In genomic region chr10:12214763-12215218, GRCh38 we compare ENCODE assay signal across 8 cellular contexts. TPM values are rescaled to one million over a fixed set of nuclear protein-coding genes. Genes with fewer than 3 reads are reported as not detected.
DNase-seq lines count a peak whose midpoint lies in the region; ATAC-seq, FAIRE-seq and TF ChIP-seq lines count a peak whose summit lies in the region.

No MANE protein-coding gene starts in this region.

- H3K4me3 ChIP-seq in choroid plexus epithelial cell (ENCODE audit: low read depth, low read length) (no peak overlapping the region), mesodermal cell (ENCODE audit: extremely low read depth, insufficient read depth, low read length, poor library complexity, severe bottlenecking) (no peak overlapping the region), upper lobe of left lung (peak overlapping the region in 1 of 4 donors; percentile 32)

- H3K9me3 ChIP-seq in mesodermal cell (ENCODE audit: control insufficient read depth, low read length) (no peaks in the 10 kb centered on the region), upper lobe of left lung (no peaks in the 10 kb centered on the region)

- TF ChIP-seq CTCF in choroid plexus epithelial cell (conservative IDR thresholded peaks at IDR 0.05; ENCODE audit: low read depth, low read length) (peak; percentile 63), upper lobe of left lung (IDR thresholded peaks at IDR 0.05) (peak; percentile 31 to 59 (median 47))

- ATAC-seq in upper lobe of left lung (ENCODE audit: low FRiP score in 2 of 2) = peak in 1 of 2 donors; percentile 47
- no peak for ATAC-seq in HG03521 (IDR thresholded peaks at IDR 0.05; ENCODE audit: unreplicated experiment)

- TF ChIP-seq POLR2A in upper lobe of left lung (IDR thresholded peaks at IDR 0.05) = no peak

- DNase-seq in DMS79 treated with DMSO at 0.1 percent for 48 hours (lab: John Stamatoyannopoulos, UW) = peak; percentile 12
- no peak for DNase-seq in DMS79 (lab: John Stamatoyannopoulos, UW)
- peak; percentile 19 for DNase-seq in HTR-8/SVneo (ENCODE audit: insufficient read length, low spot score)
- peak; percentile 20 for DNase-seq in SW480 (ENCODE audit: low spot score)
- DNase-seq in choroid plexus epithelial cell (ENCODE audit: low read depth) = peak; percentile 78
- no peak for DNase-seq in upper lobe of left lung

- no peak for TF ChIP-seq EP300 in upper lobe of left lung (IDR thresholded peaks at IDR 0.05)

- H3K27ac ChIP-seq in mesodermal cell (ENCODE audit: low read depth, low read length, severe bottlenecking) (peak overlapping the region; percentile 19), upper lobe of left lung (peak overlapping the region in 3 of 4 donors; percentile 27 to 59 (median 32))

- 0 to 60% methylated on average over 1 of the region's 6 CpGs for WGBS in mesodermal cell (ENCODE audit: insufficient coverage in 2 of 2), 2 experiments
- 21 to 27% methylated on average over 6 of the region's 6 CpGs for WGBS in upper lobe of left lung, 2 donors

- H3K27me3 ChIP-seq in upper lobe of left lung = no peaks in the 10 kb centered on the region

- H3K36me3 ChIP-seq in mesodermal cell (ENCODE audit: control insufficient read depth, insufficient read depth, low read length) = peaks cover 80% of the 10 kb centered on the region
- H3K36me3 ChIP-seq in upper lobe of left lung = peaks cover 5 to 66% (median 40%) of the 10 kb centered on the region in 4 donors

- no peak for FAIRE-seq in HTR-8/SVneo (lab: Jason Lieb, UNC)

- H3K4me1 ChIP-seq in mesodermal cell (ENCODE audit: control insufficient read depth, insufficient read depth, low read length, poor library complexity, severe bottlenecking) (no peaks in the 10 kb centered on the region), upper lobe of left lung (peaks cover 0 to 12% (median 5%) of the 10 kb centered on the region in 4 donors)

RNA-seq across cellular contexts. Expression of gene CDC123, which starts 18.8 kb away (rescaled TPM):
- 126 TPM for polyA plus RNA-seq in mesodermal cell (2013, experiment 1 of 2)
- polyA plus RNA-seq in mesodermal cell (2013, experiment 2 of 2) = 122 TPM
- 10 to 100 TPM; 19.9 to 57.5 (median 42.6) TPM for total RNA-seq in upper lobe of left lung

RNA-seq across cellular contexts. Expression of gene NUDT5, which starts 19.1 kb away (rescaled TPM):
- polyA plus RNA-seq in mesodermal cell (2013, experiment 1 of 2) = 108 TPM
- polyA plus RNA-seq in mesodermal cell (2013, experiment 2 of 2) = 104 TPM
- total RNA-seq in upper lobe of left lung = 10 to 100 TPM; 13.5 to 50.4 (median 45.4) TPM

Comparison
In these comparisons a context has a peak if more than half of its experiments do, and no peak if none do; other contexts are left out.
1. DNase-seq: peak in DMS79 treated with DMSO at 0.1 percent for 48 hours (single experiment), HTR-8/SVneo (single experiment), SW480 (single experiment) and choroid plexus epithelial cell (single experiment); none in DMS79 (single experiment) and upper lobe of left lung (0 of 2).